ENCODE assay signal across 19 cellular contexts in the genomic region with DNA sequence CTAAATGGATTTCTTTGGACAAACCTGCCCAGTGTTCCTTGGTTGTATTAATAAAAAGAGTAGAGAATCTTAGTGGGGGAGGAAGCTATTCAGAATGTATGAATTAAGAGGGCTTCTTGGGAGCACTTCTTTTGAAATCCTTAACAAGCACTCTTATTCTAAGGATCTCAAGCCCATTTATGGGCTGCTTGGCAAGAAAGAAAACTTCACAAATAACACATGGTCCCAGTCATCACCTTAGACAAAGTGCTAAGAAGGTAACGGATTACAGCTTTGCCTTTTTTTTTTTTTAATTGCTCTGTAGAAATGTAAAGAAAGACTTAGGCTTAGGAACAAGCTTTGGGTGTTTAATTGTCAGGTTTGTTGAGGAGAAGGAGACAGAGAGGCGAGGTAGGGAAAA.
DNase-seq lines count a peak whose midpoint lies in the region; FAIRE-seq and TF ChIP-seq lines count a peak whose summit lies in the region.
"Had no signal": no experiment of that assay in that cellular context is flagged by ENCODE, and none has a peak within 500 bp of the region (broad histone marks: within the 10 kb centered on the region; RNA-seq: fewer than 3 reads in every experiment).

No MANE protein-coding gene starts in this region.

- intact Hi-C loops in endothelial cell of umbilical vein (cut with micrococcal nuclease), result no loop called here
- intact Hi-C loops in prostate gland (cut with DNase I), result no loop called here

- H3K36me3 Mint-ChIP-seq in progenitor cell of endocrine pancreas (ENCODE audit: insufficient read depth), result no peaks in the 10 kb centered on the region
- H3K36me3 Mint-ChIP-seq: stimulated activated effector memory CD8-positive, alpha-beta T cell treated with anti-CD3 and anti-CD28 coated beads, Interleukin-12 subunit alpha, Interleukin-12 subunit beta, amount 100 ng/mL, for 72 hours had no signal

- dilution Hi-C loops in endothelial cell of umbilical vein (cut with MboI; ENCODE audit: extremely low pct_ligation_motif_present, low sequenced_read_pairs), result no loop called here

- FAIRE-seq in endothelial cell of umbilical vein (lab: Jason Lieb, UNC) (no peak), urothelium cell line (lab: Jason Lieb, UNC) (no peak)
- FAIRE-seq: HTR-8/SVneo had no signal

- peaks cover 57% of the 10 kb centered on the region for H3K4me1 ChIP-seq in HAP-1
- peaks cover 88% of the 10 kb centered on the region for H3K4me1 ChIP-seq in endothelial cell of umbilical vein (ENCODE audit: control insufficient read depth, extremely low read depth, insufficient read depth, low read length)
- no peaks in the 10 kb centered on the region for H3K4me1 ChIP-seq in prostate gland (replicated peaks)
- H3K4me1 ChIP-seq: right lobe of liver had no signal

- no TSS peak for BruUV-seq in endothelial cell of umbilical vein (replicated peaks; lab: Mats Ljungman, UMichigan)

- POLR2A ChIA-PET in endothelial cell of umbilical vein (lab: Charles Lee), result no interaction called here

- peak overlapping the region; percentile 75 for H3K27ac Mint-ChIP-seq in progenitor cell of endocrine pancreas
- H3K27ac Mint-ChIP-seq: stimulated activated effector memory CD8-positive, alpha-beta T cell treated with anti-CD3 and anti-CD28 coated beads, Interleukin-12 subunit alpha, Interleukin-12 subunit beta, amount 100 ng/mL, for 72 hours had no signal

- TF ChIP-seq CTCF in endothelial cell of umbilical vein (IDR thresholded peaks at IDR 0.05; ENCODE audit: extremely low read depth in 1 of 2, insufficient read depth in 1 of 2, low read depth in 1 of 2, low read length in 2 of 2) (no peak), progenitor cell of endocrine pancreas (IDR thresholded peaks at IDR 0.05; ENCODE audit: unreplicated experiment) (no peak), prostate gland (IDR thresholded peaks at IDR 0.05) (no peak)

- 71% methylated on average over 2 of the region's 2 CpGs for WGBS in prostate gland

- CTCF ChIA-PET in endothelial cell of umbilical vein (lab: Charles Lee), result interaction anchor here (1.0 to 3.0 kb wide), 3 partner anchors 12 to 39 kb away, joined by 4 to 27 read pairs (median 7); no protein-coding TSS in a partner anchor

- no peak overlapping the region for H3K9ac ChIP-seq in endothelial cell of umbilical vein (replicated peaks; ENCODE audit: extremely low read depth, insufficient read depth, low read length)

- no peaks in the 10 kb centered on the region for H3K9me3 Mint-ChIP-seq in progenitor cell of endocrine pancreas (ENCODE audit: low read depth)
- H3K9me3 Mint-ChIP-seq: stimulated activated effector memory CD8-positive, alpha-beta T cell treated with anti-CD3 and anti-CD28 coated beads, Interleukin-12 subunit alpha, Interleukin-12 subunit beta, amount 100 ng/mL, for 72 hours had no signal

- no peaks in the 10 kb centered on the region for H3K27me3 Mint-ChIP-seq in progenitor cell of endocrine pancreas

- no peak overlapping the region for H3K4me3 Mint-ChIP-seq in progenitor cell of endocrine pancreas (ENCODE audit: low read depth)
- H3K4me3 Mint-ChIP-seq: stimulated activated effector memory CD8-positive, alpha-beta T cell treated with anti-CD3 and anti-CD28 coated beads, Interleukin-12 subunit alpha, Interleukin-12 subunit beta, amount 100 ng/mL, for 72 hours had no signal

- no peaks in the 10 kb centered on the region for H3K9me3 ChIP-seq in HAP-1
- H3K9me3 ChIP-seq in endothelial cell of umbilical vein (replicated peaks; ENCODE audit: control insufficient read depth, insufficient read depth, low read length), result no peaks in the 10 kb centered on the region
- H3K9me3 ChIP-seq in prostate gland, result no peaks in the 10 kb centered on the region
- H3K9me3 ChIP-seq: mucosa of descending colon, right lobe of liver, thyroid gland had no signal

- H3K27ac ChIP-seq in endothelial cell of umbilical vein (ENCODE audit: insufficient read depth, low read depth, low read length) (peak overlapping the region; percentile 99), prostate gland (no peak overlapping the region)
- H3K27ac ChIP-seq: right lobe of liver had no signal

- peak; percentile 53 to 100 for DNase-seq in HAP-1 (ENCODE audit: low spot score in 2 of 2)
- DNase-seq in NCI-H524 treated with DMSO at 0.1 percent for 48 hours (lab: John Stamatoyannopoulos, UW), result peak; percentile 47
- DNase-seq in endothelial cell of umbilical vein (ENCODE audit: low read depth, low spot score), result no peak
- DNase-seq in progenitor cell of endocrine pancreas (ENCODE audit: low spot score, unreplicated experiment), result no peak
- no peak for DNase-seq in urothelium cell line (ENCODE audit: low spot score)
- no peak for DNase-seq in prostate gland (ENCODE audit: low spot score)
- no peak for DNase-seq in glomerular visceral epithelial cell (ENCODE audit: extremely low spot score)
- DNase-seq: activated gamma-delta T cell treated with Interleukin-2 at 50 U/mL for 16 hours, AML-193, aorta, cortex of kidney, foreskin melanocyte, mucosa of descending colon, NCI-H1105, NCI-H2081 treated with DMSO at 0.1 percent for 48 hours, right lobe of liver, thyroid gland had no signal

- in situ Hi-C loops in HAP-1 (cut with MboI; ENCODE audit: low sequenced_read_pairs), result no loop called here

- H3K9me1 ChIP-seq in endothelial cell of umbilical vein (replicated peaks; ENCODE audit: control insufficient read depth, extremely low read depth, insufficient read depth, low read length), result no peaks in the 10 kb centered on the region

- H3K36me3 ChIP-seq in HAP-1 (replicated peaks) (no peaks in the 10 kb centered on the region), endothelial cell of umbilical vein (ENCODE audit: control insufficient read depth in 2 of 2, extremely low read depth in 1 of 2, insufficient read depth in 2 of 2, low read length in 2 of 2) (no peaks in the 10 kb centered on the region), prostate gland (no peaks in the 10 kb centered on the region)
- H3K36me3 ChIP-seq: right lobe of liver, thyroid gland had no signal

- H3K79me2 ChIP-seq in endothelial cell of umbilical vein (ENCODE audit: control insufficient read depth, insufficient read depth, low read length), result peaks cover 69% of the 10 kb centered on the region

- H3K4me2 ChIP-seq in endothelial cell of umbilical vein (ENCODE audit: insufficient read depth, low read length), result no peak overlapping the region

- H2AFZ ChIP-seq in endothelial cell of umbilical vein (ENCODE audit: low read depth, low read length), result no peak overlapping the region

- peaks cover 38% of the 10 kb centered on the region for H3K4me1 Mint-ChIP-seq in progenitor cell of endocrine pancreas (ENCODE audit: low read depth)

- no peaks in the 10 kb centered on the region for H3K27me3 ChIP-seq in HAP-1 (ENCODE audit: low read depth)
- H3K27me3 ChIP-seq in endothelial cell of umbilical vein (ENCODE audit: control insufficient read depth in 2 of 2, insufficient read depth in 2 of 2, low read length in 2 of 2), result no peaks in the 10 kb centered on the region
- H3K27me3 ChIP-seq in prostate gland (replicated peaks; ENCODE audit: insufficient read depth), result no peaks in the 10 kb centered on the region
- H3K27me3 ChIP-seq: right lobe of liver, thyroid gland had no signal

- H4K20me1 ChIP-seq in endothelial cell of umbilical vein (replicated peaks; ENCODE audit: control insufficient read depth, extremely low read depth, insufficient read depth, low read length), result no peaks in the 10 kb centered on the region

- H3K4me3 ChIP-seq in HAP-1 (no peak overlapping the region), endothelial cell of umbilical vein (replicated peaks in 1 of 3; ENCODE audit: insufficient read depth in 1 of 3, low read depth in 1 of 3, low read length in 3 of 3) (no peak overlapping the region), prostate gland (no peak overlapping the region)
- H3K4me3 ChIP-seq: mucosa of descending colon, right lobe of liver, thyroid gland had no signal

- TF ChIP-seq POLR2A in endothelial cell of umbilical vein (IDR thresholded peaks at IDR 0.05; ENCODE audit: low read depth, low read length), result no peak
- no peak for TF ChIP-seq POLR2A in prostate gland (IDR thresholded peaks at IDR 0.05)

TF ChIP-seq in endothelial cell of umbilical vein, 7 proteins besides CTCF, POLR2A, EP300 and RAD21:
- TF ChIP-seq POLR2AphosphoS5 (IDR thresholded peaks at IDR 0.05; ENCODE audit: insufficient read depth, low read depth, low read length) (no peak), FOS (IDR thresholded peaks at IDR 0.05; ENCODE audit: borderline replicate concordance, insufficient read depth, low read length) (no peak), EZH2 (IDR thresholded peaks at IDR 0.05; ENCODE audit: borderline replicate concordance, low read depth, low read length, severe bottlenecking) (no peak), MYC (IDR thresholded peaks at IDR 0.05; ENCODE audit: low read depth, low read length) (no peak), GATA2 (IDR thresholded peaks at IDR 0.05; ENCODE audit: insufficient read depth, insufficient read length, low read depth, low read length) (no peak), JUN (IDR thresholded peaks at IDR 0.05; ENCODE audit: borderline replicate concordance, insufficient read depth, insufficient read length, low read depth) (no peak)
- TF ChIP-seq, protein P1, sequence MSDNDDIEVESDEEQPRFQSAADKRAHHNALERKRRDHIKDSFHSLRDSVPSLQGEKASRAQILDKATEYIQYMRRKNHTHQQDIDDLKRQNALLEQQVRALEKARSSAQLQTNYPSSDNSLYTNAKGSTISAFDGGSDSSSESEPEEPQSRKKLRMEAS (IDR thresholded peaks at IDR 0.05; ENCODE audit: insufficient read depth, insufficient read length), result no peak

Comparison
In these comparisons a context has a peak if more than half of its experiments do, and no peak if none do; other contexts are left out.
1. DNase-seq: peak in HAP-1 (2 of 2) and NCI-H524 treated with DMSO at 0.1 percent for 48 hours (single experiment); none in endothelial cell of umbilical vein (single experiment), progenitor cell of endocrine pancreas (single experiment), urothelium cell line (single experiment), prostate gland (single experiment) and glomerular visceral epithelial cell (single experiment).